Comparison of ENCODE assay signal across 8 cellular contexts in genomic region chr19:58182989-58183821, GRCh38.
DNase-seq lines count a peak whose midpoint lies in the region; ATAC-seq, FAIRE-seq and TF ChIP-seq lines count a peak whose summit lies in the region.

TSS of gene ZNF274 (plus strand) at chr19:58183061. CDS start at chr19:58183966, 905 bp downstream.

- no peaks in the 10 kb centered on the region for H3K27me3 ChIP-seq in HUES6 (ENCODE audit: control insufficient read depth, insufficient read depth, low read length)
- no peaks in the 10 kb centered on the region for H3K27me3 ChIP-seq in mucosa of stomach (ENCODE audit: control insufficient read depth, insufficient read depth, low read length)

- ATAC-seq in GM21423 (IDR thresholded peaks at IDR 0.05; ENCODE audit: unreplicated experiment) = peak; percentile 85

- no peak for FAIRE-seq in D721Med (lab: Jason Lieb, UNC)

- H3K4me1 ChIP-seq in HUES6 (ENCODE audit: control insufficient read depth, insufficient read depth, low read length) (no peaks in the 10 kb centered on the region), mucosa of stomach (ENCODE audit: control insufficient read depth, insufficient read depth, low read length) (no peaks in the 10 kb centered on the region)

- H3K36me3 ChIP-seq in HUES6 (ENCODE audit: control insufficient read depth, insufficient read depth, low read length) = peaks cover 32% of the 10 kb centered on the region
- peaks cover 14% of the 10 kb centered on the region for H3K36me3 ChIP-seq in mucosa of stomach (ENCODE audit: control insufficient read depth, insufficient read depth, low read length)

- H3K4me3 ChIP-seq in HUES6 (ENCODE audit: low read depth, low read length) (peak within 1 kb of the TSS; percentile 89), mucosa of stomach (ENCODE audit: low read length) (peak within 1 kb of the TSS; percentile 75)

- peak; percentile 90 for TF ChIP-seq POLR2A in erythroblast (IDR thresholded peaks at IDR 0.05; ENCODE audit: low read length)

- peak within 1 kb of the TSS; percentile 92 for H3K27ac ChIP-seq in HUES6 (ENCODE audit: low read depth, low read length)

- H3K9me3 ChIP-seq in HUES6 (ENCODE audit: control insufficient read depth, insufficient read depth, low read depth, low read length) (peaks cover 53% of the 10 kb centered on the region), mucosa of stomach (ENCODE audit: control insufficient read depth, low read length) (peaks cover 44% of the 10 kb centered on the region)

- no peak for TF ChIP-seq CTCF in D721Med (IDR thresholded peaks at IDR 0.05; ENCODE audit: insufficient read depth, missing control alignments)

- H3K9ac ChIP-seq in HUES6 (ENCODE audit: low read length) (peak within 1 kb of the TSS; percentile 92), mucosa of stomach (ENCODE audit: low read length) (peak within 1 kb of the TSS; percentile 85)

- DNase-seq in D721Med (ENCODE audit: insufficient read length, low spot score) (peak; percentile 71), OCI-M2 (lab: John Stamatoyannopoulos, UW; ENCODE audit: unreplicated experiment) (peak; percentile 72), erythroblast (lab: John Stamatoyannopoulos, UW) (peak; percentile 96)
- DNase-seq in activated T-cell treated with anti-CD3 and anti-CD28 coated beads, Interleukin-2, amount 50 U/mL, for 1 hour = peak; percentile 93
- peak; percentile 94 for DNase-seq in stimulated activated CD8-positive, alpha-beta memory T cell treated with anti-CD3 and anti-CD28 coated beads, Interleukin-4, amount 100 ng/mL, for 48 hours

Comparison
In these comparisons a context has a peak if more than half of its experiments do, and no peak if none do; other contexts are left out.
1. Peak in every context shown above with its lines: DNase-seq, ATAC-seq, H3K4me3 ChIP-seq and H3K27ac ChIP-seq.